ENCODE assay signal across 8 cellular contexts in genomic region chr22:31753005-31753633, GRCh38. TPM values are rescaled to one million over a fixed set of nuclear protein-coding genes. Genes with fewer than 3 reads are reported as not detected.
DNase-seq lines count a peak whose midpoint lies in the region; ATAC-seq, FAIRE-seq and TF ChIP-seq lines count a peak whose summit lies in the region.

No MANE protein-coding gene starts in this region.

- POLR2A ChIA-PET in AG04450 (lab: Yijun Ruan, JAX): interaction anchor here (0.7 kb wide), 1 partner anchor 44 kb away, joined by 5 read pairs; no protein-coding TSS in a partner anchor

- CTCF ChIA-PET in AG04450 (lab: Charles Lee): interaction anchor here (1.6 kb wide), 1 partner anchor 87 kb away, joined by 4 read pairs; no protein-coding TSS in a partner anchor

- H3K4me3 ChIP-seq in AG04450 (ENCODE audit: low read depth, low read length) (peak overlapping the region; percentile 88), SK-N-MC (peak overlapping the region; percentile 87), tibial nerve (peak overlapping the region; percentile 76 to 97 (median 84))

- peak overlapping the region; percentile 91 for H3K9ac ChIP-seq in SK-N-MC (ENCODE audit: insufficient read length)

- no peak for FAIRE-seq in urothelium cell line (lab: Jason Lieb, UNC)

- TF ChIP-seq CTCF in AG04450 (IDR thresholded peaks at IDR 0.05; ENCODE audit: low read depth, low read length) (no peak), tibial nerve (IDR thresholded peaks at IDR 0.05) (no peak)

- peaks cover 0 to 51% (median 35%) of the 10 kb centered on the region in 4 donors for H3K4me1 ChIP-seq in tibial nerve

- TF ChIP-seq EP300 in tibial nerve (IDR thresholded peaks at IDR 0.05): no peak

- H3K27me3 ChIP-seq in AG04450 (ENCODE audit: control insufficient read depth, insufficient read depth, low read length) (no peaks in the 10 kb centered on the region), tibial nerve (no peaks in the 10 kb centered on the region)

- H3K36me3 ChIP-seq in SK-N-MC (ENCODE audit: insufficient read depth, low read length) (peaks cover 2% of the 10 kb centered on the region), tibial nerve (peaks cover 0 to 10% (median 0%) of the 10 kb centered on the region in 3 donors)

- no peak for TF ChIP-seq POLR2A in tibial nerve (IDR thresholded peaks at IDR 0.05)

- no peak for DNase-seq in AG04450 (ENCODE audit: low read depth, low spot score)
- no peak for DNase-seq in SK-N-MC (ENCODE audit: low read depth, low spot score)
- DNase-seq in dermis blood vessel endothelial cell: peak; percentile 72
- DNase-seq in medulla oblongata (ENCODE audit: extremely low spot score): peak; percentile 46
- DNase-seq in tibial nerve (ENCODE audit: low spot score in 2 of 2): peak in 1 of 2 donors; percentile 9
- DNase-seq in urothelium cell line (ENCODE audit: low spot score): no peak

- ATAC-seq in GM18861 (IDR thresholded peaks at IDR 0.05; ENCODE audit: unreplicated experiment) (peak; percentile 2), HG03571 (IDR thresholded peaks at IDR 0.05; ENCODE audit: unreplicated experiment) (peak; percentile 9)

- H3K9me3 ChIP-seq in AG04450 (ENCODE audit: control insufficient read depth, insufficient read depth, low read length): no peaks in the 10 kb centered on the region
- no peaks in the 10 kb centered on the region for H3K9me3 ChIP-seq in SK-N-MC (ENCODE audit: low read depth, low read length)
- no peaks in the 10 kb centered on the region for H3K9me3 ChIP-seq in tibial nerve

- H3K27ac ChIP-seq in AG04450 (ENCODE audit: low read depth, low read length): peak overlapping the region; percentile 93
- peak overlapping the region; percentile 96 for H3K27ac ChIP-seq in SK-N-MC
- H3K27ac ChIP-seq in tibial nerve: peak overlapping the region; percentile 88 to 97 (median 92)

- 2 to 4% methylated on average over 20 of the region's 20 CpGs for WGBS in tibial nerve, 2 donors

RNA-seq across cellular contexts. Expression of gene DEPDC5, which starts 0.7 kb away (rescaled TPM):
- polyA plus RNA-seq in AG04450 (2011; rRNA removed): 9.4 and 14.3 TPM in 2 replicates
- polyA minus RNA-seq in AG04450 (2011; rRNA and poly(A)+ RNA removed): 25.7 and 28.4 TPM in 2 replicates
- 12.4 and 15.9 TPM in 2 replicates for total RNA-seq in dermis blood vessel endothelial cell
- 10 to 100 TPM; 18.0 to 33.9 (median 23.5) TPM for total RNA-seq in tibial nerve

RNA-seq across cellular contexts. Expression of gene PRR14L, which starts 3.2 kb away (rescaled TPM):
- 14.9 and 16.3 TPM in 2 replicates for polyA plus RNA-seq in AG04450 (2011; rRNA removed)
- 64.9 and 71.7 TPM in 2 replicates for polyA minus RNA-seq in AG04450 (2011; rRNA and poly(A)+ RNA removed)
- total RNA-seq in dermis blood vessel endothelial cell (23.0 and 32.2 TPM in 2 replicates), tibial nerve (10 to 100 TPM; 22.8 to 28.4 (median 27.3) TPM)

Comparison
In these comparisons a context has a peak if more than half of its experiments do, and no peak if none do; other contexts are left out.
1. DNase-seq: peak in dermis blood vessel endothelial cell (single experiment) and medulla oblongata (single experiment); none in AG04450 (single experiment), SK-N-MC (single experiment) and urothelium cell line (single experiment).
2. Peak in every context shown above with its lines, with median percentiles within 50 percentile points of each other: H3K27ac ChIP-seq and H3K4me3 ChIP-seq.